Comparison of ENCODE assay signal across 10 cellular contexts in genomic region chr3:188205992-188206416, GRCh38. TPM values are rescaled to one million over a fixed set of nuclear protein-coding genes. Genes with fewer than 3 reads are reported as not detected.
DNase-seq lines count a peak whose midpoint lies in the region; ATAC-seq, FAIRE-seq and TF ChIP-seq lines count a peak whose summit lies in the region.
"Had no signal": no experiment of that assay in that cellular context is flagged by ENCODE, and none has a peak within 500 bp of the region (broad histone marks: within the 10 kb centered on the region; RNA-seq: fewer than 3 reads in every experiment).

No MANE protein-coding gene starts in this region.

- H3K27me3 ChIP-seq in right cardiac atrium (ENCODE audit: control insufficient read depth, insufficient read depth), result no peaks in the 10 kb centered on the region
- no peaks in the 10 kb centered on the region for H3K27me3 ChIP-seq in liver (ENCODE audit: control insufficient read depth in 4 of 4, insufficient read depth in 4 of 4, low read length in 3 of 4)
- H3K27me3 ChIP-seq: left lung had no signal

- peak; percentile 84 to 85 for TF ChIP-seq RAD21 in liver (IDR thresholded peaks at IDR 0.05)

- FAIRE-seq in GM19239 (lab: Jason Lieb, UNC), result no peak

- no peak overlapping the region for H3K4me3 ChIP-seq in right cardiac atrium (ENCODE audit: low read length)
- no peak overlapping the region for H3K4me3 ChIP-seq in liver (ENCODE audit: low read depth in 1 of 3, low read length in 3 of 3)
- H3K4me3 ChIP-seq: left lung had no signal

- H3K27ac Mint-ChIP-seq in activated B cell treated with CpG ODN at 0.5 μM for 24 hours, result peak overlapping the region; percentile 37

- no peaks in the 10 kb centered on the region for H3K27me3 Mint-ChIP-seq in activated B cell treated with CpG ODN at 0.5 μM for 24 hours

- H3K27ac ChIP-seq in right cardiac atrium (ENCODE audit: low read length), result peak overlapping the region; percentile 48
- peak overlapping the region; percentile 49 to 63 for H3K27ac ChIP-seq in liver (ENCODE audit: low read depth in 1 of 2, low read length in 2 of 2)
- H3K27ac ChIP-seq: left lung had no signal

- H3K4me3 Mint-ChIP-seq in activated B cell treated with CpG ODN at 0.5 μM for 24 hours, result no peak overlapping the region

- intact Hi-C loops in right cardiac atrium (cut with DNase I) (no loop called here), left cardiac atrium (cut with DNase I) (no loop called here), activated B cell treated with CpG ODN at 0.5 μM for 24 hours (cut with micrococcal nuclease) (no loop called here)

- no peaks in the 10 kb centered on the region for H3K9me3 ChIP-seq in right cardiac atrium (ENCODE audit: control insufficient read depth, low read length)
- no peaks in the 10 kb centered on the region for H3K9me3 ChIP-seq in liver (ENCODE audit: control insufficient read depth in 4 of 4, low read length in 3 of 4)
- H3K9me3 ChIP-seq: left lung had no signal

- CTCF ChIA-PET in activated B cell treated with CpG ODN at 0.5 μM for 24 hours (lab: Charles Lee), result interaction anchor here (1.1 kb wide), 1 partner anchor 17 kb away, joined by 3 read pairs; no protein-coding TSS in a partner anchor

- peaks cover 10% of the 10 kb centered on the region for H3K4me1 Mint-ChIP-seq in activated B cell treated with CpG ODN at 0.5 μM for 24 hours

- H3K4me1 ChIP-seq in right cardiac atrium (ENCODE audit: control insufficient read depth, insufficient read depth, low read length) (peaks cover 12% of the 10 kb centered on the region), liver (ENCODE audit: control insufficient read depth in 4 of 4, insufficient read depth in 4 of 4, low read length in 3 of 4) (peaks cover 0 to 22% (median 15%) of the 10 kb centered on the region in 4 donors)
- H3K4me1 ChIP-seq: left lung had no signal

- DNase-seq in right cardiac atrium (no peak), left cardiac atrium (no peak), activated B cell treated with CpG ODN at 0.5 μM for 24 hours (no peak), H4 (ENCODE audit: low spot score) (no peak), GM19239 (ENCODE audit: insufficient read length, low spot score) (no peak), Kasumi-1 (lab: John Stamatoyannopoulos, UW) (no peak)
- DNase-seq: left lung had no signal

- WGBS in right cardiac atrium, result 91% methylated on average over 7 of the region's 7 CpGs
- WGBS in liver, result 59% methylated on average over 7 of the region's 7 CpGs

- ATAC-seq in right cardiac atrium (no peak), left cardiac atrium (no peak), activated B cell treated with CpG ODN at 0.5 μM for 24 hours (ENCODE audit: low read depth) (no peak), HG03039 (IDR thresholded peaks at IDR 0.05; ENCODE audit: unreplicated experiment) (no peak)
- ATAC-seq: esophagus mucosa, left lung had no signal

- no peak for TF ChIP-seq CTCF in activated B cell treated with CpG ODN at 0.5 μM for 24 hours (IDR thresholded peaks at IDR 0.05)
- peak; percentile 83 for TF ChIP-seq CTCF in liver (IDR thresholded peaks at IDR 0.05; ENCODE audit: low read depth, low read length, missing input control)

- peaks cover 0 to 4% (median 2%) of the 10 kb centered on the region in 4 donors for H3K36me3 ChIP-seq in liver (ENCODE audit: control insufficient read depth in 4 of 4, insufficient read depth in 3 of 4, low read depth in 1 of 4, low read length in 3 of 4)
- H3K36me3 ChIP-seq: left lung had no signal

- H3K9ac ChIP-seq in liver (ENCODE audit: low read depth in 1 of 2, low read length in 2 of 2), result no peak overlapping the region

- peaks cover 15% of the 10 kb centered on the region for H3K36me3 Mint-ChIP-seq in activated B cell treated with CpG ODN at 0.5 μM for 24 hours (ENCODE audit: low read depth)

- H3K9me3 Mint-ChIP-seq in activated B cell treated with CpG ODN at 0.5 μM for 24 hours, result no peaks in the 10 kb centered on the region

- POLR2A ChIA-PET in activated B cell treated with CpG ODN at 0.5 μM for 24 hours (lab: Charles Lee), result interaction anchor here (0.6 to 1.4 kb wide), 3 partner anchors 8 to 140 kb away, joined by 3 to 5 read pairs (median 3); no protein-coding TSS in a partner anchor

TF ChIP-seq in liver, 16 proteins besides CTCF, POLR2A, EP300 and RAD21:
- no peak for TF ChIP-seq GABPA (IDR thresholded peaks at IDR 0.05 in 1 of 2, conservative IDR thresholded peaks at IDR 0.05 in 1 of 2)
- peak; percentile 56 for TF ChIP-seq YY1 (IDR thresholded peaks at IDR 0.05)
- no peak for TF ChIP-seq EGR1 (IDR thresholded peaks at IDR 0.05; ENCODE audit: low read depth in 2 of 2)
- peak; percentile 81 to 87 for TF ChIP-seq JUND (IDR thresholded peaks at IDR 0.05)
- peak; percentile 96 to 98 for TF ChIP-seq HNF4A (conservative IDR thresholded peaks at IDR 0.05)
- TF ChIP-seq NR2F2 (IDR thresholded peaks at IDR 0.05), result peak; percentile 75
- TF ChIP-seq TAF1 (conservative IDR thresholded peaks at IDR 0.05), result no peak
- TF ChIP-seq FOXA1 (IDR thresholded peaks at IDR 0.05), result no peak
- TF ChIP-seq ZBTB33 (IDR thresholded peaks at IDR 0.05), result peak; percentile 47
- TF ChIP-seq FOXA2 (IDR thresholded peaks at IDR 0.05), result no peak
- TF ChIP-seq REST (IDR thresholded peaks at IDR 0.05), result peak; percentile 38
- TF ChIP-seq SP1 (IDR thresholded peaks at IDR 0.05), result peak; percentile 87
- peak; percentile 98 to 99 for TF ChIP-seq RXRA (IDR thresholded peaks at IDR 0.05)
- peak; percentile 60 for TF ChIP-seq ATF3 (IDR thresholded peaks at IDR 0.05)
- peak; percentile 93 for TF ChIP-seq HNF4G (IDR thresholded peaks at IDR 0.05)
- TF ChIP-seq MAX (IDR thresholded peaks at IDR 0.05), result peak; percentile 62

RNA-seq across cellular contexts. Expression of gene LPP, which starts 52.0 kb away (rescaled TPM):
- total RNA-seq in right cardiac atrium (100 to 1,000 TPM; 141 to 205 (median 171) TPM), left cardiac atrium (100 to 1,000 TPM; 152 to 181 TPM), activated B cell treated with CpG ODN at 0.5 μM for 24 hours (49.5 and 60.1 TPM in 2 replicates), liver (10 to 100 TPM; 22.7 to 53.7 TPM)
- polyA plus RNA-seq in right cardiac atrium (14.5 TPM), liver (10 to 100 TPM in 1 of 2 donors, 1 to 10 TPM in 1; 3.3 to 33.6 TPM)
- 13.5 and 28.3 TPM in 2 replicates for total RNA-seq in H4 (2014; rRNA removed; shearing (Covaris generic))
